1 cellular context compared by ENCODE assay signal in genomic region chr12:113302466-113302865, GRCh38.
TF ChIP-seq lines count a peak whose summit lies in the region.

No MANE protein-coding gene starts in this region.

TF ChIP-seq in H1, 55 proteins besides CTCF, POLR2A, EP300 and RAD21:
- TF ChIP-seq CTBP2 (IDR thresholded peaks at IDR 0.05; ENCODE audit: borderline replicate concordance, insufficient read depth, insufficient read length, low read length) (no peak), SP2 (IDR thresholded peaks at IDR 0.05; ENCODE audit: low read length) (no peak), PHF8 (conservative IDR thresholded peaks at IDR 0.05; ENCODE audit: low read depth, low read length) (no peak), EZH2 (IDR thresholded peaks at IDR 0.05; ENCODE audit: low read depth, low read length, severe bottlenecking) (no peak), HDAC6 (IDR thresholded peaks at IDR 0.05; ENCODE audit: low read depth, low read length) (no peak), NANOG (IDR thresholded peaks at IDR 0.05; ENCODE audit: insufficient read depth, low read depth, low read length, poor library complexity, severe bottlenecking) (no peak), NRF1 (IDR thresholded peaks at IDR 0.05; ENCODE audit: low read depth, low read length) (no peak)
